Comparison of ENCODE assay signal across 14 cellular contexts in the genomic region with DNA sequence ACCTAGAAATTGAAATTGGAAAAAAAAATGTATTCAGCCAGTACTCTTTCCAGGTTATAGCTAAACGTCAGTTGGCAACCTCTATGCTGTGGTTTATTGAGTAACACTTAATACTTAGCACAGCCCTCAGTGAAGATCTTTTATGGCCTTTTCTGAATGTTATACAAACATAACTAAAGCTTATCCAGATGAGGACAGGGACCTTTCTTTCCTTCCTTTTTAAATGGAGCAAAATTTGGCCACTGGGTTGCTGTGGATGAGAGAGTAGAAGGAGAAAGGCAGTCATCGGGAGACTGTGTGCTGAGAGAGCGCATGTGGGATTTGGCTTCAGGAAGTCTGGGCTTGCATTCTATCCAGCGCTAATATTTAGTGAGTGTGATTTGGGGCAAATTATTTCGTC. TPM values are rescaled to one million over a fixed set of nuclear protein-coding genes. Genes with fewer than 3 reads are reported as not detected.
A peak's percentile ranks its signal among the peaks of the same experiment; 100 is the strongest.
DNase-seq lines count a peak whose midpoint lies in the region; ATAC-seq and TF ChIP-seq lines count a peak whose summit lies in the region.
"Had no signal": no experiment of that assay in that cellular context is flagged by ENCODE, and none has a peak within 500 bp of the region (broad histone marks: within the 10 kb centered on the region; RNA-seq: fewer than 3 reads in every experiment).

No MANE protein-coding gene starts in this region.

- H3K79me2 ChIP-seq in fibroblast of lung (ENCODE audit: control insufficient read depth, insufficient read depth, low read length): peaks cover 66% of the 10 kb centered on the region
- peaks cover 96% of the 10 kb centered on the region for H3K79me2 ChIP-seq in SK-N-SH (ENCODE audit: insufficient read depth)

- peaks cover under 1% of the 10 kb centered on the region for H3F3A ChIP-seq in SK-N-SH (replicated peaks; ENCODE audit: insufficient read depth)

- H3K9ac ChIP-seq in fibroblast of lung (ENCODE audit: insufficient read depth, low read length) (no peak overlapping the region), SK-N-SH (no peak overlapping the region)

- H3K27me3 Mint-ChIP-seq in nephron progenitor cell (ENCODE audit: low read depth, poor library complexity): peaks cover 3% of the 10 kb centered on the region
- H3K27me3 Mint-ChIP-seq: activated CD8-positive, alpha-beta memory T cell treated with anti-CD3 and anti-CD28 coated beads, Interleukin-2, amount 10 ng/mL, durations not matched to agents 7 days and 5 days had no signal

- TF ChIP-seq CTCF in fibroblast of lung (conservative IDR thresholded peaks at IDR 0.05 in 1 of 2, IDR thresholded peaks at IDR 0.05 in 1 of 2; ENCODE audit: low read depth in 1 of 2, low read length in 2 of 2) (no peak), SK-N-SH (IDR thresholded peaks at IDR 0.05) (no peak), nephron progenitor cell (IDR thresholded peaks at IDR 0.05) (no peak)

- H3K36me3 ChIP-seq in fibroblast of lung (ENCODE audit: control insufficient read depth, insufficient read depth, low read length): no peaks in the 10 kb centered on the region
- no peaks in the 10 kb centered on the region for H3K36me3 ChIP-seq in SK-N-SH (replicated peaks in 1 of 2; ENCODE audit: control insufficient read depth in 1 of 2, insufficient read depth in 2 of 2, low read length in 1 of 2)
- H3K36me3 ChIP-seq: tibial nerve had no signal

- H3K4me1 ChIP-seq in fibroblast of lung (ENCODE audit: control insufficient read depth, extremely low read depth, insufficient read depth, low read length) (peaks cover 13% of the 10 kb centered on the region), SK-N-SH (ENCODE audit: control insufficient read depth in 1 of 2, insufficient read depth in 2 of 2, low read depth in 1 of 2, low read length in 1 of 2) (peaks cover 8 to 20% of the 10 kb centered on the region in 2 experiments; a peak in 2 of 4 replicates)

- no peak for TF ChIP-seq EP300 in SK-N-SH (IDR thresholded peaks at IDR 0.05; ENCODE audit: borderline replicate concordance in 1 of 2, low read depth in 1 of 2, low read length in 1 of 2)

- H3K27me3 ChIP-seq in fibroblast of lung (ENCODE audit: control insufficient read depth, insufficient read depth, low read length): no peaks in the 10 kb centered on the region
- no peaks in the 10 kb centered on the region for H3K27me3 ChIP-seq in SK-N-SH (ENCODE audit: insufficient read depth)
- H3K27me3 ChIP-seq: tibial nerve had no signal

- CTCF ChIA-PET in SK-N-SH (lab: Yijun Ruan, JAX): interaction anchor here (1.2 to 2.2 kb wide), 4 partner anchors 9 to 26 kb away, joined by 3 to 8 read pairs (median 5); no protein-coding TSS in a partner anchor

- no peak for ATAC-seq in HG03565 (IDR thresholded peaks at IDR 0.05; ENCODE audit: unreplicated experiment)
- ATAC-seq: activated CD8-positive, alpha-beta memory T cell treated with anti-CD3 and anti-CD28 coated beads, Interleukin-2, amount 10 ng/mL, durations not matched to agents 7 days and 5 days had no signal

- 83% methylated on average over 5 of the region's 5 CpGs for WGBS in SK-N-SH (ENCODE audit: low lambda C conversion rate)

- H3K9me3 ChIP-seq in fibroblast of lung (ENCODE audit: control insufficient read depth, insufficient read depth, low read depth, low read length): no peaks in the 10 kb centered on the region
- no peaks in the 10 kb centered on the region for H3K9me3 ChIP-seq in SK-N-SH
- H3K9me3 ChIP-seq: tibial nerve had no signal

- H3K9me3 Mint-ChIP-seq in nephron progenitor cell: no peaks in the 10 kb centered on the region

- no peaks in the 10 kb centered on the region for H3K9me2 ChIP-seq in SK-N-SH

- no peak overlapping the region for H2AFZ ChIP-seq in fibroblast of lung (ENCODE audit: low read length)
- no peak overlapping the region for H2AFZ ChIP-seq in SK-N-SH (ENCODE audit: low read depth)

- H3K27ac Mint-ChIP-seq in nephron progenitor cell: no peak overlapping the region
- H3K27ac Mint-ChIP-seq: activated CD8-positive, alpha-beta memory T cell treated with anti-CD3 and anti-CD28 coated beads, Interleukin-2, amount 10 ng/mL, durations not matched to agents 7 days and 5 days had no signal

- H4K20me1 ChIP-seq in fibroblast of lung (ENCODE audit: control insufficient read depth, extremely low read depth, insufficient read depth, low read length) (no peaks in the 10 kb centered on the region), SK-N-SH (ENCODE audit: insufficient read depth) (peaks cover 39% of the 10 kb centered on the region; the same call in 1 of the 2 replicates)

- POLR2A ChIA-PET in SK-N-SH (lab: Yijun Ruan, JAX): no interaction called here

- H3K4me3 ChIP-seq in fibroblast of lung (replicated peaks in 1 of 4; ENCODE audit: control extremely low read depth in 1 of 4, insufficient read depth in 1 of 4, low read depth in 3 of 4, low read length in 4 of 4) (peak overlapping the region in 1 of 4 experiments; percentile 13), SK-N-SH (ENCODE audit: low read depth in 2 of 2, low read length in 1 of 2) (no peak overlapping the region)
- H3K4me3 ChIP-seq: tibial nerve had no signal

- H3K4me1 Mint-ChIP-seq in nephron progenitor cell: peaks cover 73% of the 10 kb centered on the region

- DNase-seq in GF-D8 (lab: John Stamatoyannopoulos, UW) (peak; percentile 83), NOMO-1 (lab: John Stamatoyannopoulos, UW; ENCODE audit: unreplicated experiment in 2 of 2) (peak; percentile 52 to 86), fibroblast of lung (ENCODE audit: low read depth in 2 of 2) (peak; percentile 72 to 83), renal cortical epithelial cell (ENCODE audit: low read depth) (peak; percentile 62), SK-N-SH (no peak), NCI-H2107 treated with DMSO at 0.1 percent for 48 hours (lab: John Stamatoyannopoulos, UW; ENCODE audit: unreplicated experiment) (no peak), nephron progenitor cell (no peak)
- DNase-seq: activated CD8-positive, alpha-beta memory T cell treated with anti-CD3 and anti-CD28 coated beads, Interleukin-2, amount 10 ng/mL, durations not matched to agents 7 days and 5 days; caudate nucleus; DMS 273 treated with DMSO at 0.1 percent for 48 hours; NCI-H2029 treated with DMSO at 0.1 percent for 48 hours; stimulated activated CD4-positive, alpha-beta T cell treated with anti-CD3 and anti-CD28 coated beads, Interleukin-2, amount 100 ng/mL, for 24 hours had no signal

- H3K27ac ChIP-seq in fibroblast of lung (ENCODE audit: insufficient read depth, low read length) (no peak overlapping the region), SK-N-SH (ENCODE audit: low read depth in 2 of 2, low read length in 1 of 2) (no peak overlapping the region)

- no peak overlapping the region for H3K4me3 Mint-ChIP-seq in nephron progenitor cell
- H3K4me3 Mint-ChIP-seq: activated CD8-positive, alpha-beta memory T cell treated with anti-CD3 and anti-CD28 coated beads, Interleukin-2, amount 10 ng/mL, durations not matched to agents 7 days and 5 days had no signal

- H3K4me2 ChIP-seq in fibroblast of lung (ENCODE audit: extremely low read depth, insufficient read depth, low read length) (peak overlapping the region; percentile 21), SK-N-SH (no peak overlapping the region)

- H3K36me3 Mint-ChIP-seq in nephron progenitor cell (ENCODE audit: low read depth): peaks cover 26% of the 10 kb centered on the region

- no peak for TF ChIP-seq RAD21 in SK-N-SH (IDR thresholded peaks at IDR 0.05; ENCODE audit: low read length)

TF ChIP-seq in SK-N-SH, 30 proteins besides CTCF, POLR2A, EP300 and RAD21:
- TF ChIP-seq FOXM1 (IDR thresholded peaks at IDR 0.05; ENCODE audit: low read depth) (no peak), YY1 (IDR thresholded peaks at IDR 0.05; ENCODE audit: low read depth) (no peak), TAF1 (IDR thresholded peaks at IDR 0.05; ENCODE audit: borderline replicate concordance, low read depth, low read length) (no peak)

RNA-seq across cellular contexts. Expression of a gene that starts 36.1 kb away (rescaled TPM):
- total RNA-seq in fibroblast of lung (16.7 and 28.6 TPM in 2 replicates), renal cortical epithelial cell (26.9 and 272 TPM in 2 replicates)
- polyA plus RNA-seq in fibroblast of lung (12.8 and 14.6 TPM in 2 replicates), SK-N-SH (2012; rRNA removed) (6.4 and 9.5 TPM in 2 replicates)
- 16.0 and 27.0 TPM in 2 replicates for polyA plus RNA-seq in fibroblast of lung (2012)
- 123 and 128 TPM in 2 replicates for polyA minus RNA-seq in fibroblast of lung (ENCODE audit: low replicate concordance)
- polyA plus RNA-seq in SK-N-SH (2012; cell fraction: cytosol; rRNA removed): 4.6 and 5.5 TPM in 2 replicates
- polyA plus RNA-seq in SK-N-SH (2012; cell fraction: nucleus; rRNA removed): 17.9 and 19.8 TPM in 2 replicates

Comparison
In these comparisons a context has a peak if more than half of its experiments do, and no peak if none do; other contexts are left out.
1. DNase-seq: peak in GF-D8 (single experiment), NOMO-1 (2 of 2), fibroblast of lung (2 of 2) and renal cortical epithelial cell (single experiment); none in SK-N-SH (single experiment), NCI-H2107 treated with DMSO at 0.1 percent for 48 hours (single experiment) and nephron progenitor cell (single experiment).